ENCODE assay signal across 8 cellular contexts in the genomic region with DNA sequence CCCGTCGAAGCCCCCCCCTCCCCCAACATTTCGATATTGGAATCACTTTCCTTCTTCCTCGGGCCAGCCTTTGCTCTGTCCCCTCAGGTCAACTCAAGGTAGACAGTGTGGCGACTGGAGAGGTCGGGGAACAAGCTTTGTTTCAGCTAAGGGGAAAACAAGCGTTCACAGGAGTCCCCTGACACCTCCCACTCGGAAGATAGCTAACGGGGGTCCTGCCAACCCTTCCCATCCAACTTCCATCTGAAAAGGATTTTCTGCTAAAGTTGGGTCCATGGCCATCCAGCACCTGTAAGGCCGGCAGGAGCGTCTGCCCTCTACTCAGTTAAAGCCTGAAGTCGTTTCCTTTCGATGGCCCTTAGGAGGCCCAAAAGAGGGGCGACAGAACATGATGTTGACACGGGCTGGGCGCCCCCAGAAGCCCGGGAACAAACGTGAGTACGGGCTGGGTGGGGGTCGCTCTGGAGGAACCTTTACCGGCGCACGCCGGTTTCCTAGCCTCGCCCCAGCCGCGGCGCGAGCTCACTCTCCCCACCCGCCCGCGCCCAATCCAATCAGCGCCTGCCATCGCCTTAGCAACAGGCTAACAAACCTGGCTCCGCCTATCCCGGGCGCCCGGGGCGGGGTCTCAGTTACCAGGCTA. TPM values are rescaled to one million over a fixed set of nuclear protein-coding genes. Genes with fewer than 3 reads are reported as not detected.
DNase-seq lines count a peak whose midpoint lies in the region; ATAC-seq, FAIRE-seq and TF ChIP-seq lines count a peak whose summit lies in the region.

No MANE protein-coding gene starts in this region.

- TF ChIP-seq POLR2A in H54 (IDR thresholded peaks at IDR 0.05; ENCODE audit: low read depth, low read length): peak; percentile 39; the same call in 1 of the 2 replicates

- no peaks in the 10 kb centered on the region for H3K9me3 Mint-ChIP-seq in nephron progenitor cell

- H3K27ac ChIP-seq in RWPE1: peak overlapping the region; percentile 99

- POLR2A ChIA-PET in RWPE1 (lab: Yijun Ruan, JAX; ENCODE audit: low non-redundant PET): interaction anchor here (0.5 to 1.4 kb wide), 5 partner anchors 36 to 471 kb away, joined by 3 to 19 read pairs (median 4); no protein-coding TSS in a partner anchor

- H3K27me3 Mint-ChIP-seq in nephron progenitor cell (ENCODE audit: low read depth, poor library complexity): no peaks in the 10 kb centered on the region

- no peak for FAIRE-seq in H54 (lab: Jason Lieb, UNC)

- DNase-seq in EH (ENCODE audit: low read depth) (peak; percentile 93), H54 (ENCODE audit: insufficient read length, low spot score) (peak; percentile 70), LNCaP clone FGC (ENCODE audit: low read depth) (peak; percentile 82), RWPE1 (ENCODE audit: low spot score) (peak; percentile 98), fibroblast of the aortic adventitia (ENCODE audit: low read depth) (peak; percentile 92), nephron progenitor cell (peak; percentile 99)
- peak; percentile 98 for DNase-seq in activated effector memory CD4-positive, alpha-beta T cell treated with Interleukin-2 at 50 U/mL for 16 hours
- peak; percentile 99 for DNase-seq in stimulated activated naive CD8-positive, alpha-beta T cell treated with anti-CD3 and anti-CD28 coated beads, Interleukin-15, Interleukin-2, amounts not matched to agents 100 U/mL and 50 U/mL, for 24 hours

- TF ChIP-seq CTCF in LNCaP clone FGC (IDR thresholded peaks at IDR 0.05; ENCODE audit: control insufficient read depth, extremely low read depth, insufficient read depth) (no peak), RWPE1 (conservative IDR thresholded peaks at IDR 0.05; ENCODE audit: low read depth) (no peak), fibroblast of the aortic adventitia (IDR thresholded peaks at IDR 0.05; ENCODE audit: insufficient read depth, low read length) (no peak), nephron progenitor cell (IDR thresholded peaks at IDR 0.05) (no peak)

- H3K4me3 ChIP-seq in LNCaP clone FGC (ENCODE audit: low read depth, low read length) (peak overlapping the region; percentile 95), fibroblast of the aortic adventitia (ENCODE audit: low read depth, low read length) (peak overlapping the region; percentile 95)

- peak overlapping the region; percentile 96 for H3K4me3 Mint-ChIP-seq in nephron progenitor cell

- peak; percentile 64 for ATAC-seq in stimulated activated naive CD8-positive, alpha-beta T cell treated with anti-CD3 and anti-CD28 coated beads, Interleukin-15, Interleukin-2, amounts not matched to agents 100 U/mL and 50 U/mL, for 24 hours

- CTCF ChIA-PET in RWPE1 (lab: Yijun Ruan, JAX): interaction anchor here (0.5 to 0.9 kb wide), 4 partner anchors 13 to 588 kb away, joined by 3 read pairs; no protein-coding TSS in a partner anchor

- peaks cover 40% of the 10 kb centered on the region for H3K4me1 Mint-ChIP-seq in nephron progenitor cell

- peak overlapping the region; percentile 99 for H3K27ac Mint-ChIP-seq in nephron progenitor cell

- H3K36me3 Mint-ChIP-seq in nephron progenitor cell (ENCODE audit: low read depth): peaks cover 34% of the 10 kb centered on the region

RNA-seq across cellular contexts. Expression of gene ARRDC3, which starts 2.5 kb away (rescaled TPM):
- 35.2 and 120 TPM in 2 replicates for total RNA-seq in fibroblast of the aortic adventitia (ENCODE audit: low replicate concordance)

Comparison
In these comparisons a context has a peak if more than half of its experiments do, and no peak if none do; other contexts are left out.
1. Peak in every context shown above with its lines: DNase-seq, ATAC-seq, H3K4me3 ChIP-seq and H3K27ac ChIP-seq.